9 cellular contexts compared by ENCODE assay signal in the genomic region with DNA sequence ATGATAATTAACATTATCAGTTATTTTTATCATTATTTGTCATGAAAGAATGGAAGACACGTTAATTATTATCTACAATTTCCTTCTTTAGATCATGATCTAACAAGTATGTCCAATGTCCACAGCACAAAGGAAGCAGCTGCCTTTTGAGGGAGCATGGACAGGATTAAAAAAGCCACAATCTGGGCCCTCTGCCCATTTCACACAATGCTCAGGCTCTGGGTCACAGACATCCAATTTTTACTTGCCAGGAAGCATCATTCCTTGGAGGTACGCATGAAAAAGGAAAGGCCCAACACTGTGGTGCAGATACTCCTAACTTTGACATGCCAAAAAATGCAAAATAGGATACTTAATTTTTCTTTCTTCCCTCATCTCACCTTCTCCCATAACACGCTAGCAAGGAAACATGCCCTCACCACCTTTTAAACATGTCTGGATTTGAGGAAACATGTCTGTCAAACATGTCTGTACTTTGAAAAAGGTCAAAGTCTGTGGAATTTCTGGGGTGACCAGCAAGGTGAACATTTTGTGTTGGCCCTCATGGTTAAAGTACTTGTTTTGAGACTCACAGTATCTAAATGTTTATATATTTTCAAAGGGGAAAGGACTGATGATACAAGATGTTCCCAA. TPM values are rescaled to one million over a fixed set of nuclear protein-coding genes. Genes with fewer than 3 reads are reported as not detected.
DNase-seq lines count a peak whose midpoint lies in the region; ATAC-seq lines count a peak whose summit lies in the region.
"Had no signal": no experiment of that assay in that cellular context is flagged by ENCODE, and none has a peak within 500 bp of the region (broad histone marks: within the 10 kb centered on the region; RNA-seq: fewer than 3 reads in every experiment).

No MANE protein-coding gene starts in this region.

- ATAC-seq in GM21360 (IDR thresholded peaks at IDR 0.05; ENCODE audit: unreplicated experiment) (no peak), HG03378 (IDR thresholded peaks at IDR 0.05; ENCODE audit: unreplicated experiment) (no peak)

- DNase-seq in COLO668 (lab: John Stamatoyannopoulos, UW; ENCODE audit: unreplicated experiment) (peak; percentile 90), NCI-H226 (peak; percentile 63), dermis blood vessel endothelial cell (peak; percentile 97), midbrain (lab: John Stamatoyannopoulos, UW) (peak; percentile 34)
- no peak for DNase-seq in activated CD4-positive, CD25-positive, alpha-beta regulatory T cell treated with anti-CD3 and anti-CD28 coated beads, Interleukin-2, amount 50 U/mL, for 72 hours
- DNase-seq in effector CD4-positive, alpha-beta T cell, result no peak
- DNase-seq: H9 had no signal

RNA-seq across cellular contexts. Expression of a gene that starts 40.0 kb away (rescaled TPM):
- total RNA-seq in dermis blood vessel endothelial cell, result 27.2 and 34.9 TPM in 2 replicates

Comparison
In these comparisons a context has a peak if more than half of its experiments do, and no peak if none do; other contexts are left out.
1. DNase-seq: peak in COLO668 (single experiment), NCI-H226 (single experiment), dermis blood vessel endothelial cell (single experiment) and midbrain (single experiment); none in activated CD4-positive, CD25-positive, alpha-beta regulatory T cell treated with anti-CD3 and anti-CD28 coated beads, Interleukin-2, amount 50 U/mL, for 72 hours (single experiment) and effector CD4-positive, alpha-beta T cell (single experiment).